8 cellular contexts compared by ENCODE assay signal in the genomic region with DNA sequence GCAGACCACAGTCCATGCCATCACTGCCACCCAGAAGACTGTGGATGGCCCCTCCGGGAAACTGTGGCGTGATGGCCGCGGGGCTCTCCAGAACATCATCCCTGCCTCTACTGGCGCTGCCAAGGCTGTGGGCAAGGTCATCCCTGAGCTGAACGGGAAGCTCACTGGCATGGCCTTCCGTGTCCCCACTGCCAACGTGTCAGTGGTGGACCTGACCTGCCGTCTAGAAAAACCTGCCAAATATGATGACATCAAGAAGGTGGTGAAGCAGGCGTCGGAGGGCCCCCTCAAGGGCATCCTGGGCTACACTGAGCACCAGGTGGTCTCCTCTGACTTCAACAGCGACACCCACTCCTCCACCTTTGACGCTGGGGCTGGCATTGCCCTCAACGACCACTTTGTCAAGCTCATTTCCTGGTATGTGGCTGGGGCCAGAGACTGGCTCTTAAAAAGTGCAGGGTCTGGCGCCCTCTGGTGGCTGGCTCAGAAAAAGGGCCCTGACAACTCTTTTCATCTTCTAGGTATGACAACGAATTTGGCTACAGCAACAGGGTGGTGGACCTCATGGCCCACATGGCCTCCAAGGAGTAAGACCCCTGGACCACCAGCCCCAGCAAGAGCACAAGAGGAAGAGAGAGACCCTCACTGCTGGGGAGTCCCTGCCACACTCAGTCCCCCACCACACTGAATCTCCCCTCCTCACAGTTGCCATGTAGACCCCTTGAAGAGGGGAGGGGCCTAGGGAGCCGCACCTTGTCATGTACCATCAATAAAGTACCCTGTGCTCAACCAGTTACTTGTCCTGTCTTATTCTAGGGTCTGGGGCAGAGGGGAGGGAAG. TPM values are rescaled to one million over a fixed set of nuclear protein-coding genes. Genes with fewer than 3 reads are reported as not detected.
DNase-seq lines count a peak whose midpoint lies in the region; ATAC-seq, FAIRE-seq and TF ChIP-seq lines count a peak whose summit lies in the region.
"Not testable (repeated sequence)": the region's sequence is repeated elsewhere in the genome, so short reads cannot be mapped to it uniquely, and the experiment has no call there.

No MANE protein-coding gene starts in this region.

- H3K4me1 ChIP-seq in endothelial cell of umbilical vein (ENCODE audit: control insufficient read depth, extremely low read depth, insufficient read depth, low read length), result peaks cover 43% of the 10 kb centered on the region

- not testable (repeated sequence) for H4K20me1 ChIP-seq in endothelial cell of umbilical vein (replicated peaks; ENCODE audit: control insufficient read depth, extremely low read depth, insufficient read depth, low read length)

- FAIRE-seq in GM18507 (lab: Jason Lieb, UNC) (peak; percentile 74), endothelial cell of umbilical vein (lab: Jason Lieb, UNC) (peak; percentile 86)

- not testable (repeated sequence) for TF ChIP-seq POLR2A in endothelial cell of umbilical vein (IDR thresholded peaks at IDR 0.05; ENCODE audit: low read depth, low read length)

- ATAC-seq in activated T-helper 17 cell treated with anti-CD3 and anti-CD28 coated beads, Interleukin-2, amount 50 U/mL, for 72 hours (replicated peaks), result not testable (repeated sequence)

- peak overlapping the region; percentile 57 for H3K27ac ChIP-seq in AG04450 (ENCODE audit: low read depth, low read length)
- H3K27ac ChIP-seq in endothelial cell of umbilical vein (ENCODE audit: insufficient read depth, low read depth, low read length), result not testable (repeated sequence)

- peak overlapping the region; percentile 97 for H3K4me3 ChIP-seq in AG04450 (ENCODE audit: low read depth, low read length)
- H3K4me3 ChIP-seq in endothelial cell of umbilical vein (replicated peaks in 1 of 3; ENCODE audit: insufficient read depth in 1 of 3, low read depth in 1 of 3, low read length in 3 of 3), result not testable (repeated sequence)

- not testable (repeated sequence) for H3K9me1 ChIP-seq in endothelial cell of umbilical vein (replicated peaks; ENCODE audit: control insufficient read depth, extremely low read depth, insufficient read depth, low read length)

- H3K4me1 Mint-ChIP-seq in activated T-helper 17 cell treated with anti-CD3 and anti-CD28 coated beads, Interleukin-2, amount 50 U/mL, for 72 hours, result peaks cover 22% of the 10 kb centered on the region

- H3K27ac Mint-ChIP-seq in activated T-helper 17 cell treated with anti-CD3 and anti-CD28 coated beads, Interleukin-2, amount 50 U/mL, for 72 hours, result peak overlapping the region; percentile 98

- BruUV-seq in endothelial cell of umbilical vein (replicated peaks; lab: Mats Ljungman, UMichigan), result TSS peak; percentile 53

- not testable (repeated sequence) for H2AFZ ChIP-seq in endothelial cell of umbilical vein (ENCODE audit: low read depth, low read length)

- H3K36me3 ChIP-seq in endothelial cell of umbilical vein (ENCODE audit: control insufficient read depth in 2 of 2, extremely low read depth in 1 of 2, insufficient read depth in 2 of 2, low read length in 2 of 2), result peaks cover 16 to 28% of the 10 kb centered on the region in 2 experiments

- H3K9ac ChIP-seq in endothelial cell of umbilical vein (replicated peaks; ENCODE audit: extremely low read depth, insufficient read depth, low read length), result not testable (repeated sequence)

- H3K27me3 Mint-ChIP-seq in activated T-helper 17 cell treated with anti-CD3 and anti-CD28 coated beads, Interleukin-2, amount 50 U/mL, for 72 hours, result not testable (repeated sequence)

- H3K4me3 Mint-ChIP-seq in activated T-helper 17 cell treated with anti-CD3 and anti-CD28 coated beads, Interleukin-2, amount 50 U/mL, for 72 hours, result peak overlapping the region; percentile 88

- TF ChIP-seq CTCF in AG04450 (IDR thresholded peaks at IDR 0.05; ENCODE audit: low read depth, low read length) (peak; percentile 76), endothelial cell of umbilical vein (IDR thresholded peaks at IDR 0.05; ENCODE audit: extremely low read depth in 1 of 2, insufficient read depth in 1 of 2, low read depth in 1 of 2, low read length in 2 of 2) (peak; percentile 67 to 79)

- DNase-seq in AG04450 (ENCODE audit: low read depth, low spot score), result peak; percentile 63
- DNase-seq in GM18507 (ENCODE audit: extremely low spot score, insufficient read length, low read depth), result not testable (repeated sequence)
- peak; percentile 61 for DNase-seq in NCI-H2029 (lab: John Stamatoyannopoulos, UW)
- DNase-seq in SKM-1 treated with dmso at 0.1 percent for 144 hours (lab: John Stamatoyannopoulos, UW; ENCODE audit: unreplicated experiment), result peak; percentile 4
- peak; percentile 67 for DNase-seq in endothelial cell of umbilical vein (ENCODE audit: low read depth, low spot score)
- DNase-seq in medulla oblongata (ENCODE audit: extremely low spot score), result peak; percentile 87
- DNase-seq in stimulated activated CD4-positive, alpha-beta T cell treated with anti-CD3 and anti-CD28 coated beads, Interleukin-2, amount 100 ng/mL, for 4 hours (ENCODE audit: low read depth), result peak; percentile 76

- peaks cover 31% of the 10 kb centered on the region for H3K79me2 ChIP-seq in endothelial cell of umbilical vein (ENCODE audit: control insufficient read depth, insufficient read depth, low read length)

- H3K9me3 ChIP-seq in AG04450 (ENCODE audit: control insufficient read depth, insufficient read depth, low read length); endothelial cell of umbilical vein (replicated peaks; ENCODE audit: control insufficient read depth, insufficient read depth, low read length): not testable (repeated sequence)

- not testable (repeated sequence) for H3K27me3 ChIP-seq in AG04450 (ENCODE audit: control insufficient read depth, insufficient read depth, low read length); endothelial cell of umbilical vein (ENCODE audit: control insufficient read depth in 2 of 2, insufficient read depth in 2 of 2, low read length in 2 of 2)

- H3K4me2 ChIP-seq in endothelial cell of umbilical vein (ENCODE audit: insufficient read depth, low read length), result not testable (repeated sequence)

- CTCF ChIA-PET in AG04450 (lab: Charles Lee) (interaction anchor here (0.6 to 4.2 kb wide), 19 partner anchors 13 to 294 kb away, joined by 3 to 103 read pairs (median 4); partner anchors contain the start of genes GPR162 and VAMP1), endothelial cell of umbilical vein (lab: Charles Lee) (interaction anchor here (0.6 to 7.0 kb wide), 32 partner anchors 8 to 410 kb away, joined by 3 to 145 read pairs (median 5); partner anchors contain the start of genes IFFO1, LTBR, MRPL51 and NOP2)

- intact Hi-C loops in endothelial cell of umbilical vein (cut with micrococcal nuclease), result loop anchor here (1.0 kb wide), 2 partner anchors 72 to 114 kb away; no protein-coding TSS in a partner anchor

- peaks cover 69% of the 10 kb centered on the region for H3K36me3 Mint-ChIP-seq in activated T-helper 17 cell treated with anti-CD3 and anti-CD28 coated beads, Interleukin-2, amount 50 U/mL, for 72 hours (ENCODE audit: low read depth)

- POLR2A ChIA-PET in AG04450 (lab: Yijun Ruan, JAX), result interaction anchor here (0.6 to 7.7 kb wide), 7 partner anchors 14 to 152 kb away, joined by 3 to 218 read pairs (median 7); partner anchors contain the start of genes IFFO1, VAMP1 and ZNF384
- POLR2A ChIA-PET in endothelial cell of umbilical vein (lab: Charles Lee), result interaction anchor here (0.9 to 1.5 kb wide), 2 partner anchors 12 to 68 kb away, joined by 3 to 4 read pairs; partner anchors contain the start of gene VAMP1

- H3K9me3 Mint-ChIP-seq in activated T-helper 17 cell treated with anti-CD3 and anti-CD28 coated beads, Interleukin-2, amount 50 U/mL, for 72 hours, result not testable (repeated sequence)

- dilution Hi-C loops in endothelial cell of umbilical vein (cut with MboI; ENCODE audit: extremely low pct_ligation_motif_present, low sequenced_read_pairs), result not testable (repeated sequence)

RNA-seq across cellular contexts. Expression of gene GAPDH, which starts 3.5 kb away (rescaled TPM):
- 9,160 and 11,356 TPM in 2 replicates for polyA plus RNA-seq in AG04450 (2011; rRNA removed)
- 15,456 and 19,888 TPM in 2 replicates for polyA minus RNA-seq in AG04450 (2011; rRNA and poly(A)+ RNA removed)
- total RNA-seq in activated T-helper 17 cell treated with anti-CD3 and anti-CD28 coated beads, Interleukin-2, amount 50 U/mL, for 72 hours, result 1,000 to 10,000 TPM; 7,000 to 9,788 TPM
- total RNA-seq in endothelial cell of umbilical vein, result 4,245 and 4,648 TPM in 2 replicates
- 8,748 and 10,370 TPM in 2 replicates for polyA plus RNA-seq in endothelial cell of umbilical vein
- 9,573 and 9,900 TPM in 2 replicates for polyA plus RNA-seq in endothelial cell of umbilical vein (2011; cell fraction: cytosol; rRNA removed)
- polyA plus RNA-seq in endothelial cell of umbilical vein (2011; cell fraction: nucleus; rRNA removed), result 2,700 and 3,179 TPM in 2 replicates
- polyA plus RNA-seq in endothelial cell of umbilical vein (2012), result 5,034 and 5,687 TPM in 2 replicates
- polyA minus RNA-seq in endothelial cell of umbilical vein, result 7,250 and 7,739 TPM in 2 replicates
- 5,221 TPM for polyA minus RNA-seq in endothelial cell of umbilical vein (2011; cell fraction: cytosol; rRNA and poly(A)+ RNA removed)
- polyA minus RNA-seq in endothelial cell of umbilical vein (2011; cell fraction: nucleus; rRNA and poly(A)+ RNA removed), result 818 and 923 TPM in 2 replicates

RNA-seq across cellular contexts. Expression of gene IFFO1, which starts 18.0 kb away (rescaled TPM):
- polyA plus RNA-seq in AG04450 (2011; rRNA removed) (23.8 and 24.2 TPM in 2 replicates), endothelial cell of umbilical vein (41.0 and 41.2 TPM in 2 replicates)
- 17.8 and 18.2 TPM in 2 replicates for polyA minus RNA-seq in AG04450 (2011; rRNA and poly(A)+ RNA removed)
- total RNA-seq in activated T-helper 17 cell treated with anti-CD3 and anti-CD28 coated beads, Interleukin-2, amount 50 U/mL, for 72 hours, result 10 to 100 TPM in 1 of 2 donors, 1 to 10 TPM in 1; 8.0 to 13.0 TPM
- total RNA-seq in endothelial cell of umbilical vein, result 26.4 and 27.7 TPM in 2 replicates
- polyA plus RNA-seq in endothelial cell of umbilical vein (2011; cell fraction: cytosol; rRNA removed), result 15.9 and 21.0 TPM in 2 replicates
- polyA plus RNA-seq in endothelial cell of umbilical vein (2011; cell fraction: nucleus; rRNA removed), result 156 and 161 TPM in 2 replicates
- polyA plus RNA-seq in endothelial cell of umbilical vein (2012), result 18.3 and 26.1 TPM in 2 replicates
- polyA minus RNA-seq in endothelial cell of umbilical vein, result 19.2 and 20.3 TPM in 2 replicates
- polyA minus RNA-seq in endothelial cell of umbilical vein (2011; cell fraction: cytosol; rRNA and poly(A)+ RNA removed), result not detected
- 12.7 and 20.1 TPM in 2 replicates for polyA minus RNA-seq in endothelial cell of umbilical vein (2011; cell fraction: nucleus; rRNA and poly(A)+ RNA removed)

RNA-seq across cellular contexts. Expression of gene NOP2, which starts 30.3 kb away (rescaled TPM):
- polyA plus RNA-seq in AG04450 (2011; rRNA removed) (35.7 and 41.3 TPM in 2 replicates), endothelial cell of umbilical vein (17.8 and 26.3 TPM in 2 replicates)
- polyA minus RNA-seq in AG04450 (2011; rRNA and poly(A)+ RNA removed), result 31.7 and 43.9 TPM in 2 replicates
- 100 to 1,000 TPM in 1 of 2 donors, 10 to 100 TPM in 1; 61.6 to 133 TPM for total RNA-seq in activated T-helper 17 cell treated with anti-CD3 and anti-CD28 coated beads, Interleukin-2, amount 50 U/mL, for 72 hours
- 58.5 and 63.6 TPM in 2 replicates for total RNA-seq in endothelial cell of umbilical vein
- 28.3 and 30.1 TPM in 2 replicates for polyA plus RNA-seq in endothelial cell of umbilical vein (2011; cell fraction: cytosol; rRNA removed)
- polyA plus RNA-seq in endothelial cell of umbilical vein (2011; cell fraction: nucleus; rRNA removed), result 160 and 198 TPM in 2 replicates
- polyA plus RNA-seq in endothelial cell of umbilical vein (2012), result 44.4 and 58.0 TPM in 2 replicates
- 29.2 and 29.4 TPM in 2 replicates for polyA minus RNA-seq in endothelial cell of umbilical vein
- polyA minus RNA-seq in endothelial cell of umbilical vein (2011; cell fraction: cytosol; rRNA and poly(A)+ RNA removed), result 26.3 TPM
- 33.6 and 35.6 TPM in 2 replicates for polyA minus RNA-seq in endothelial cell of umbilical vein (2011; cell fraction: nucleus; rRNA and poly(A)+ RNA removed)

RNA-seq across cellular contexts. Expression of gene NCAPD2, which starts 43.9 kb away (rescaled TPM):
- polyA plus RNA-seq in AG04450 (2011; rRNA removed), result 36.1 and 38.4 TPM in 2 replicates
- 55.6 and 63.1 TPM in 2 replicates for polyA minus RNA-seq in AG04450 (2011; rRNA and poly(A)+ RNA removed)
- total RNA-seq in activated T-helper 17 cell treated with anti-CD3 and anti-CD28 coated beads, Interleukin-2, amount 50 U/mL, for 72 hours, result 100 to 1,000 TPM; 167 to 176 TPM
- 77.3 and 90.1 TPM in 2 replicates for total RNA-seq in endothelial cell of umbilical vein
- 33.6 and 41.8 TPM in 2 replicates for polyA plus RNA-seq in endothelial cell of umbilical vein
- 51.2 and 57.2 TPM in 2 replicates for polyA plus RNA-seq in endothelial cell of umbilical vein (2011; cell fraction: cytosol; rRNA removed)
- polyA plus RNA-seq in endothelial cell of umbilical vein (2011; cell fraction: nucleus; rRNA removed), result 57.7 and 61.4 TPM in 2 replicates
- polyA plus RNA-seq in endothelial cell of umbilical vein (2012), result 32.3 and 64.2 TPM in 2 replicates
- 96.4 and 101 TPM in 2 replicates for polyA minus RNA-seq in endothelial cell of umbilical vein
- polyA minus RNA-seq in endothelial cell of umbilical vein (2011; cell fraction: cytosol; rRNA and poly(A)+ RNA removed), result 117 TPM
- polyA minus RNA-seq in endothelial cell of umbilical vein (2011; cell fraction: nucleus; rRNA and poly(A)+ RNA removed), result 40.0 and 76.8 TPM in 2 replicates

RNA-seq across cellular contexts. Expression of gene MRPL51, which starts 44.7 kb away (rescaled TPM):
- polyA plus RNA-seq in AG04450 (2011; rRNA removed) (120 and 165 TPM in 2 replicates), endothelial cell of umbilical vein (84.5 and 147 TPM in 2 replicates)
- 30.0 and 35.1 TPM in 2 replicates for polyA minus RNA-seq in AG04450 (2011; rRNA and poly(A)+ RNA removed)
- 100 to 1,000 TPM; 262 to 317 TPM for total RNA-seq in activated T-helper 17 cell treated with anti-CD3 and anti-CD28 coated beads, Interleukin-2, amount 50 U/mL, for 72 hours
- 267 and 273 TPM in 2 replicates for total RNA-seq in endothelial cell of umbilical vein
- 159 and 183 TPM in 2 replicates for polyA plus RNA-seq in endothelial cell of umbilical vein (2011; cell fraction: cytosol; rRNA removed)
- 54.5 and 64.9 TPM in 2 replicates for polyA plus RNA-seq in endothelial cell of umbilical vein (2011; cell fraction: nucleus; rRNA removed)
- 256 and 305 TPM in 2 replicates for polyA plus RNA-seq in endothelial cell of umbilical vein (2012)
- 33.5 and 42.6 TPM in 2 replicates for polyA minus RNA-seq in endothelial cell of umbilical vein
- 41.8 TPM for polyA minus RNA-seq in endothelial cell of umbilical vein (2011; cell fraction: cytosol; rRNA and poly(A)+ RNA removed)
- polyA minus RNA-seq in endothelial cell of umbilical vein (2011; cell fraction: nucleus; rRNA and poly(A)+ RNA removed), result 9.0 and 11.2 TPM in 2 replicates
